19 cellular contexts compared by ENCODE assay signal in genomic region chr2:215415820-215416613, GRCh38.
"Had no signal": no experiment of that assay in that cellular context is flagged by ENCODE, and none has a peak within 500 bp of the region (broad histone marks: within the 10 kb centered on the region; RNA-seq: fewer than 3 reads in every experiment).

No MANE protein-coding gene starts in this region.

- H3K9me3 ChIP-seq: lower lobe of right lung, stomach had no signal

- H3K4me1 Mint-ChIP-seq: natural killer cell had no signal

- H3K27me3 ChIP-seq: stomach had no signal

- H3K27ac Mint-ChIP-seq: activated naive CD4-positive, alpha-beta T cell treated with anti-CD3 and anti-CD28 coated beads for 36 hours; natural killer cell; type B pancreatic cell had no signal

- ATAC-seq: activated T-cell treated with anti-CD3 and anti-CD28 coated beads, Interleukin-2, amount 50 U/mL, for 4 hours; esophagus mucosa; lower lobe of right lung; natural killer cell had no signal

- H3K36me3 Mint-ChIP-seq: natural killer cell had no signal

- H3K4me3 Mint-ChIP-seq: activated naive CD4-positive, alpha-beta T cell treated with anti-CD3 and anti-CD28 coated beads for 36 hours; activated T-cell treated with anti-CD3 and anti-CD28 coated beads, Interleukin-2, amount 50 U/mL, for 4 hours; natural killer cell; type B pancreatic cell had no signal

- H3K9me3 Mint-ChIP-seq: activated naive CD4-positive, alpha-beta T cell treated with anti-CD3 and anti-CD28 coated beads for 36 hours; activated T-cell treated with anti-CD3 and anti-CD28 coated beads, Interleukin-2, amount 50 U/mL, for 4 hours; type B pancreatic cell had no signal

- H3K27me3 Mint-ChIP-seq: type B pancreatic cell had no signal

- H3K4me3 ChIP-seq: lower lobe of right lung, stomach had no signal

- H3K27ac ChIP-seq: lower lobe of right lung, VCaP had no signal

- DNase-seq: activated CD4-positive, alpha-beta T cell treated with anti-CD3 and anti-CD28 coated beads, Interleukin-2, amount 50 U/mL, for 1 hour; activated CD4-positive, CD25-positive, alpha-beta regulatory T cell treated with anti-CD3 and anti-CD28 coated beads, Interleukin-2, amount 50 U/mL, for 72 hours; activated CD8-positive, alpha-beta memory T cell treated with anti-CD3 and anti-CD28 coated beads, Interleukin-2, amount 50 U/mL, for 4 hours; activated naive CD4-positive, alpha-beta T cell treated with anti-CD3 and anti-CD28 coated beads for 36 hours; activated T-cell treated with anti-CD3 and anti-CD28 coated beads, Interleukin-2, amount 50 U/mL, for 4 hours; aorta; effector CD4-positive, alpha-beta T cell; lower lobe of right lung; natural killer cell; posterior cingulate gyrus; retina; stimulated activated CD4-positive, alpha-beta T cell treated with anti-CD3 and anti-CD28 coated beads, Interleukin-15, amount 100 ng/mL, for 24 hours; stimulated activated CD4-positive, alpha-beta T cell treated with anti-CD3 and anti-CD28 coated beads, Interleukin-2, amount 100 ng/mL, for 48 hours; stomach; SW 1271; T-helper 2 cell had no signal
